ENCODE assay signal across 23 cellular contexts in genomic region chr6:137407816-137408215, GRCh38.
"Had no signal": no experiment of that assay in that cellular context is flagged by ENCODE, and none has a peak within 500 bp of the region (broad histone marks: within the 10 kb centered on the region; RNA-seq: fewer than 3 reads in every experiment).

No MANE protein-coding gene starts in this region.

- H3K27ac Mint-ChIP-seq: memory B cell, nephron, neural progenitor cell, progenitor cell of endocrine pancreas had no signal

- ATAC-seq: left colon, sciatic nerve had no signal

- H3K4me3 Mint-ChIP-seq: memory B cell, nephron, neural progenitor cell had no signal

- DNase-seq: dorsolateral prefrontal cortex; effector CD4-positive, alpha-beta T cell; head of caudate nucleus; kidney glomerular epithelial cell; left colon; left ventricle myocardium inferior; stimulated activated CD4-positive, alpha-beta T cell treated with anti-CD3 and anti-CD28 coated beads, Interleukin-12 subunit alpha, Interleukin-12 subunit beta, amount 100 ng/mL, for 4 hours; stimulated activated CD4-positive, alpha-beta T cell treated with anti-CD3 and anti-CD28 coated beads, Interleukin-1b, Interleukin-23, amount 100 ng/mL, for 48 hours; stimulated activated CD4-positive, alpha-beta T cell treated with anti-CD3 and anti-CD28 coated beads, Interleukin-4, amount 100 ng/mL, for 1 hour; stimulated activated CD8-positive, alpha-beta memory T cell treated with anti-CD3 and anti-CD28 coated beads, Interleukin-4, amount 100 ng/mL, for 48 hours; stimulated activated naive CD4-positive, alpha-beta T cell treated with Interleukin-2 at 50 U/mL for 16 hours; stomach; thyroid gland; trophoblast cell had no signal

- H3K27me3 Mint-ChIP-seq: memory B cell had no signal

- H3K9me3 ChIP-seq: stomach, thyroid gland, vagina had no signal

- H3K4me3 ChIP-seq: dorsolateral prefrontal cortex, left ventricle myocardium inferior, lung, neural progenitor cell, smooth muscle cell, stomach, thyroid gland, vagina had no signal

- H3K4me1 ChIP-seq: left ventricle myocardium inferior, parathyroid adenoma, stomach, vagina had no signal

- H3K27ac ChIP-seq: dorsolateral prefrontal cortex, left ventricle myocardium inferior, neural progenitor cell, parathyroid adenoma, stomach, thyroid gland, vagina had no signal

- H3K4me1 Mint-ChIP-seq: nephron had no signal

- H3K36me3 Mint-ChIP-seq: memory B cell, neural progenitor cell had no signal

- H3K27me3 ChIP-seq: neural progenitor cell, stomach, thyroid gland, vagina had no signal
